Comparison of ENCODE assay signal across 10 cellular contexts in the genomic region with DNA sequence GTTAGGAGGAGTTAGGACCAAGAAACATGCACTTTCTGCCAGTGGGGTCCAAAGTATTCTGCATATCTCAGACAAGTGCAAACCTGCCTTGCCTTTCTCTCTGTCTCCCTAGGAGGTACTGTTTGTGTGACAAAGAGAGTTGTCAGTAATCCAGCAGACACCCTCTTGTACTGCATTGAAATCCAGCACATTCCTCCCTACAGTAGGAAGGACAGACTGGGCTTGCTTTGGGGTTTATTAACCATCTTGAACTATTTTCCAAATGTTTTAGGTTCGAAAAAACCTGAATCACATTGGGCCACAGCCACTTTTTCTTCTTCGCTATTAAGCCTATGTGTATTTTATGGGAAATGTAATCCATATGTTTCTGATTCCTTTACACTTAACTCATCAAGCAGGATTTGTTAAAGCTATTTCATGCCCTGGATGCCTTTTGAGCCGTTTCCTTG.
A peak's percentile ranks its signal among the peaks of the same experiment; 100 is the strongest.
DNase-seq lines count a peak whose midpoint lies in the region; TF ChIP-seq lines count a peak whose summit lies in the region.
"Had no signal": no experiment of that assay in that cellular context is flagged by ENCODE, and none has a peak within 500 bp of the region (broad histone marks: within the 10 kb centered on the region; RNA-seq: fewer than 3 reads in every experiment).

No MANE protein-coding gene starts in this region.

- no peak overlapping the region for H3K4me3 ChIP-seq in H7 (ENCODE audit: insufficient read depth, low read depth, low read length)
- no peak overlapping the region for H3K4me3 ChIP-seq in skeletal muscle cell (ENCODE audit: low read depth, low read length)

- peak; percentile 30 for DNase-seq in H7
- peak; percentile 12 for DNase-seq in T1000 (lab: John Stamatoyannopoulos, UW)
- DNase-seq in fibroblast of the conjunctiva (ENCODE audit: low read depth), result peak; percentile 78
- DNase-seq in skeletal muscle cell (ENCODE audit: low read depth), result peak; percentile 30
- no peak for DNase-seq in DMS114 treated with DMSO at 0.1 percent for 48 hours (lab: John Stamatoyannopoulos, UW; ENCODE audit: unreplicated experiment)
- no peak for DNase-seq in DMS153 (lab: John Stamatoyannopoulos, UW)
- DNase-seq in GM20000 (ENCODE audit: low spot score), result no peak
- DNase-seq: activated CD4-positive, alpha-beta memory T cell treated with anti-CD3 and anti-CD28 coated beads, Interleukin-2, amount 10 ng/mL, durations not matched to agents 7 days and 5 days; naive B cell; NCI-H187 had no signal

- H3K36me3 ChIP-seq in H7 (replicated peaks; ENCODE audit: control insufficient read depth, insufficient read depth, low read length), result no peaks in the 10 kb centered on the region

- no peak for TF ChIP-seq CTCF in GM20000 (IDR thresholded peaks at IDR 0.05; ENCODE audit: extremely low read depth, missing control alignments)

- H3K27me3 ChIP-seq in H7 (ENCODE audit: control insufficient read depth, insufficient read depth, low read length), result no peaks in the 10 kb centered on the region

Comparison
In these comparisons a context has a peak if more than half of its experiments do, and no peak if none do; other contexts are left out.
1. DNase-seq: peak in H7 (single experiment), T1000 (single experiment), fibroblast of the conjunctiva (single experiment) and skeletal muscle cell (single experiment); none in DMS114 treated with DMSO at 0.1 percent for 48 hours (single experiment), DMS153 (single experiment) and GM20000 (single experiment).